ENCODE assay signal across 8 cellular contexts in genomic region chr16:85316321-85316919, GRCh38.
A peak's percentile ranks its signal among the peaks of the same experiment; 100 is the strongest.
DNase-seq lines count a peak whose midpoint lies in the region; ATAC-seq lines count a peak whose summit lies in the region.

No MANE protein-coding gene starts in this region.

- ATAC-seq in HG03280 (IDR thresholded peaks at IDR 0.05; ENCODE audit: unreplicated experiment) (no peak), HG02938 (IDR thresholded peaks at IDR 0.05; ENCODE audit: unreplicated experiment) (no peak)

- DNase-seq in D341Med (ENCODE audit: low spot score) (peak; percentile 81), HK-2 (ENCODE audit: unreplicated experiment) (peak; percentile 50), RKO (ENCODE audit: low spot score) (peak; percentile 12), anterior cingulate cortex (lab: John Stamatoyannopoulos, UW) (peak in 40 of 58 donors; percentile 17 to 68 (median 41)), hypothalamus (lab: John Stamatoyannopoulos, UW) (peak in 39 of 51 donors; percentile 8 to 78 (median 40))
- DNase-seq in stimulated activated CD4-positive, alpha-beta T cell treated with anti-CD3 and anti-CD28 coated beads, Interleukin-15, amount 100 ng/mL, for 24 hours, result peak; percentile 74

Comparison
In these comparisons a context has a peak if more than half of its experiments do, and no peak if none do; other contexts are left out.
1. DNase-seq: peak in every context shown above with its lines; median percentile 81 in D341Med; 74 in stimulated activated CD4-positive, alpha-beta T cell treated with anti-CD3 and anti-CD28 coated beads, Interleukin-15, amount 100 ng/mL, for 24 hours; 50 in HK-2; 41 in anterior cingulate cortex; 40 in hypothalamus; 12 in RKO.